Comparison of ENCODE assay signal across 11 cellular contexts in the genomic region with DNA sequence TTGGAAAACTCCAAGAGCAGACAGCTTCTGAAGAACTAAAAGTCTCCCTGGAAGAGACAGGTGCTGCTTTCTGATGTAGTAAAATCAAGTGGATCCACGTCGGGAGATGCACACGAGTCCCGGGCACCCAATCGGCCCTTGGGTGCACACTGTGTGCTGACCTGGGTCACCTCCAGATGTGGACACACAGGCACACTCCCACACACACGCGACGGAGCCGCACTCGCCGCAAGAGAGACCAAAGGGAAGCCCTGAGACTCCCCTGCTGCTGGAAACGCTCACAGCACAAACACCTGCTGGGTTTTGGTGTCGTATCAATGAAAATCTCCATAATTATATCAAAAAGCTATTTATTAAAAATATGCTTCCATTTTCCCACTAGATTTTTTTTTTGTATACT.
"Had no signal": no experiment of that assay in that cellular context is flagged by ENCODE, and none has a peak within 500 bp of the region (broad histone marks: within the 10 kb centered on the region; RNA-seq: fewer than 3 reads in every experiment).

No MANE protein-coding gene starts in this region.

- H3K27me3 Mint-ChIP-seq: activated T-helper 17 cell treated with anti-CD3 and anti-CD28 coated beads, Interleukin-2, amount 50 U/mL, for 72 hours; effector memory CD8-positive, alpha-beta T cell had no signal

- ATAC-seq: activated T-helper 17 cell treated with anti-CD3 and anti-CD28 coated beads, Interleukin-2, amount 50 U/mL, for 72 hours; effector memory CD8-positive, alpha-beta T cell had no signal

- H3K27ac Mint-ChIP-seq: activated T-helper 17 cell treated with anti-CD3 and anti-CD28 coated beads, Interleukin-2, amount 50 U/mL, for 72 hours had no signal

- H3K36me3 Mint-ChIP-seq: mesothelial cell of epicardium had no signal

- H3K9me3 Mint-ChIP-seq: activated T-helper 17 cell treated with anti-CD3 and anti-CD28 coated beads, Interleukin-2, amount 50 U/mL, for 72 hours; effector memory CD8-positive, alpha-beta T cell; mesothelial cell of epicardium had no signal

- H3K9me3 ChIP-seq: lower lobe of right lung, testis had no signal

- H3K36me3 ChIP-seq: lower lobe of right lung had no signal

- H3K4me3 ChIP-seq: lower lobe of right lung, testis had no signal

- H3K27me3 ChIP-seq: brain microvascular endothelial cell, testis had no signal

- H3K27ac ChIP-seq: testis had no signal

- DNase-seq: activated CD4-positive, alpha-beta T cell treated with anti-CD3 and anti-CD28 coated beads for 48 hours; activated naive CD4-positive, alpha-beta T cell treated with anti-CD3 and anti-CD28 coated beads, Interleukin-2, amount 50 U/mL, for 16 hours; brain microvascular endothelial cell; effector memory CD8-positive, alpha-beta T cell; lower lobe of right lung; right cardiac atrium; stimulated activated naive CD4-positive, alpha-beta T cell; T-helper 9 cell; testis had no signal

- H3K4me3 Mint-ChIP-seq: activated T-helper 17 cell treated with anti-CD3 and anti-CD28 coated beads, Interleukin-2, amount 50 U/mL, for 72 hours; effector memory CD8-positive, alpha-beta T cell; mesothelial cell of epicardium had no signal
